In genomic region chr21:14901482-14901958, GRCh38 we compare ENCODE assay signal across 11 cellular contexts.
A peak's percentile ranks its signal among the peaks of the same experiment; 100 is the strongest.
DNase-seq lines count a peak whose midpoint lies in the region; ATAC-seq and TF ChIP-seq lines count a peak whose summit lies in the region.
"Had no signal": no experiment of that assay in that cellular context is flagged by ENCODE, and none has a peak within 500 bp of the region (broad histone marks: within the 10 kb centered on the region; RNA-seq: fewer than 3 reads in every experiment).

No MANE protein-coding gene starts in this region.

- POLR2A ChIA-PET in activated CD8-positive, alpha-beta T cell treated with anti-CD3 and anti-CD28 coated beads for 36 hours (lab: Charles Lee): no interaction called here
- POLR2A ChIA-PET in activated CD8-positive, alpha-beta T cell treated with anti-CD3 and anti-CD28 coated beads, Interleukin-2, amount 10 ng/mL, durations not matched to agents 7 days and 5 days (lab: Charles Lee): no interaction called here

- H4K20me1 ChIP-seq in smooth muscle cell (ENCODE audit: low read depth): no peaks in the 10 kb centered on the region

- intact Hi-C loops in activated CD8-positive, alpha-beta T cell treated with anti-CD3 and anti-CD28 coated beads for 36 hours (cut with micrococcal nuclease): no loop called here

- H3K9me3 Mint-ChIP-seq in activated CD8-positive, alpha-beta T cell treated with anti-CD3 and anti-CD28 coated beads for 36 hours: no peaks in the 10 kb centered on the region
- peaks cover 2% of the 10 kb centered on the region for H3K9me3 Mint-ChIP-seq in activated CD8-positive, alpha-beta T cell treated with anti-CD3 and anti-CD28 coated beads, Interleukin-2, amount 10 ng/mL, durations not matched to agents 7 days and 5 days (ENCODE audit: insufficient read depth)
- H3K9me3 Mint-ChIP-seq in activated T-helper 17 cell treated with anti-CD3 and anti-CD28 coated beads, Interleukin-2, amount 50 U/mL, for 72 hours: no peaks in the 10 kb centered on the region

- CTCF ChIA-PET in activated CD8-positive, alpha-beta T cell treated with anti-CD3 and anti-CD28 coated beads for 36 hours (lab: Charles Lee): no interaction called here
- CTCF ChIA-PET in activated CD8-positive, alpha-beta T cell treated with anti-CD3 and anti-CD28 coated beads, Interleukin-2, amount 10 ng/mL, durations not matched to agents 7 days and 5 days (lab: Charles Lee): no interaction called here

- H3K36me3 Mint-ChIP-seq in activated CD8-positive, alpha-beta T cell treated with anti-CD3 and anti-CD28 coated beads for 36 hours (ENCODE audit: low read depth): no peaks in the 10 kb centered on the region
- H3K36me3 Mint-ChIP-seq in activated CD8-positive, alpha-beta T cell treated with anti-CD3 and anti-CD28 coated beads, Interleukin-2, amount 10 ng/mL, durations not matched to agents 7 days and 5 days (ENCODE audit: low read depth): no peaks in the 10 kb centered on the region
- H3K36me3 Mint-ChIP-seq in activated T-helper 17 cell treated with anti-CD3 and anti-CD28 coated beads, Interleukin-2, amount 50 U/mL, for 72 hours (ENCODE audit: low read depth): no peaks in the 10 kb centered on the region

- peak; percentile 89 for ATAC-seq in activated CD8-positive, alpha-beta T cell treated with anti-CD3 and anti-CD28 coated beads for 36 hours
- no peak for ATAC-seq in activated CD8-positive, alpha-beta T cell treated with anti-CD3 and anti-CD28 coated beads, Interleukin-2, amount 10 ng/mL, durations not matched to agents 7 days and 5 days
- ATAC-seq in HG02885 (IDR thresholded peaks at IDR 0.05; ENCODE audit: poor library complexity, unreplicated experiment) (peak; percentile 81), GM19035 (IDR thresholded peaks at IDR 0.05; ENCODE audit: unreplicated experiment) (no peak)
- peak; percentile 84 for ATAC-seq in activated T-helper 17 cell treated with anti-CD3 and anti-CD28 coated beads, Interleukin-2, amount 50 U/mL, for 72 hours (replicated peaks)

- no peaks in the 10 kb centered on the region for H3K9me3 ChIP-seq in smooth muscle cell (replicated peaks; ENCODE audit: low read depth)
- H3K9me3 ChIP-seq: vagina had no signal

- peaks cover 26% of the 10 kb centered on the region for H3K4me1 Mint-ChIP-seq in activated CD8-positive, alpha-beta T cell treated with anti-CD3 and anti-CD28 coated beads for 36 hours (ENCODE audit: low read depth)
- peaks cover 9% of the 10 kb centered on the region for H3K4me1 Mint-ChIP-seq in activated CD8-positive, alpha-beta T cell treated with anti-CD3 and anti-CD28 coated beads, Interleukin-2, amount 10 ng/mL, durations not matched to agents 7 days and 5 days (ENCODE audit: low read depth)
- H3K4me1 Mint-ChIP-seq in activated T-helper 17 cell treated with anti-CD3 and anti-CD28 coated beads, Interleukin-2, amount 50 U/mL, for 72 hours: peaks cover 11% of the 10 kb centered on the region

- no peak for TF ChIP-seq POLR2A in erythroblast (IDR thresholded peaks at IDR 0.05; ENCODE audit: low read length)

- no peak overlapping the region for H2AFZ ChIP-seq in smooth muscle cell (ENCODE audit: low read depth)

- H3K27ac Mint-ChIP-seq in activated CD8-positive, alpha-beta T cell treated with anti-CD3 and anti-CD28 coated beads for 36 hours: peak overlapping the region; percentile 72
- no peak overlapping the region for H3K27ac Mint-ChIP-seq in activated CD8-positive, alpha-beta T cell treated with anti-CD3 and anti-CD28 coated beads, Interleukin-2, amount 10 ng/mL, durations not matched to agents 7 days and 5 days
- H3K27ac Mint-ChIP-seq in activated T-helper 17 cell treated with anti-CD3 and anti-CD28 coated beads, Interleukin-2, amount 50 U/mL, for 72 hours: no peak overlapping the region

- peak; percentile 35 for DNase-seq in activated CD8-positive, alpha-beta T cell treated with anti-CD3 and anti-CD28 coated beads for 36 hours
- no peak for DNase-seq in activated CD8-positive, alpha-beta T cell treated with anti-CD3 and anti-CD28 coated beads, Interleukin-2, amount 10 ng/mL, durations not matched to agents 7 days and 5 days
- DNase-seq in smooth muscle cell (lab: John Stamatoyannopoulos, UW; ENCODE audit: unreplicated experiment) (no peak), erythroblast (lab: John Stamatoyannopoulos, UW) (no peak), NCI-H146 (lab: John Stamatoyannopoulos, UW) (no peak)
- DNase-seq: NCI-H1092 treated with DMSO at 0.1 percent for 48 hours had no signal

- H3K36me3 ChIP-seq in smooth muscle cell (ENCODE audit: low read depth): no peaks in the 10 kb centered on the region
- H3K36me3 ChIP-seq: cardiac muscle cell, vagina had no signal

- no peak for TF ChIP-seq CTCF in activated CD8-positive, alpha-beta T cell treated with anti-CD3 and anti-CD28 coated beads for 36 hours (IDR thresholded peaks at IDR 0.05)
- TF ChIP-seq CTCF in smooth muscle cell (IDR thresholded peaks at IDR 0.05; ENCODE audit: borderline replicate concordance, insufficient read depth, poor library complexity, severe bottlenecking): no peak

- H3F3A ChIP-seq in smooth muscle cell (ENCODE audit: low read depth): no peaks in the 10 kb centered on the region

- H3K79me2 ChIP-seq in smooth muscle cell (ENCODE audit: low read depth): no peaks in the 10 kb centered on the region

- WGBS in smooth muscle cell (ENCODE audit: low lambda C conversion rate): 81% methylated on average over 3 of the region's 3 CpGs

- H3K4me3 Mint-ChIP-seq in activated CD8-positive, alpha-beta T cell treated with anti-CD3 and anti-CD28 coated beads for 36 hours: no peak overlapping the region
- H3K4me3 Mint-ChIP-seq in activated CD8-positive, alpha-beta T cell treated with anti-CD3 and anti-CD28 coated beads, Interleukin-2, amount 10 ng/mL, durations not matched to agents 7 days and 5 days: no peak overlapping the region
- no peak overlapping the region for H3K4me3 Mint-ChIP-seq in activated T-helper 17 cell treated with anti-CD3 and anti-CD28 coated beads, Interleukin-2, amount 50 U/mL, for 72 hours

- peaks cover 5% of the 10 kb centered on the region for H3K4me1 ChIP-seq in smooth muscle cell (ENCODE audit: low read depth)
- H3K4me1 ChIP-seq: vagina had no signal

- peak overlapping the region; percentile 43 for H3K4me2 ChIP-seq in smooth muscle cell

- H3K27ac ChIP-seq in smooth muscle cell (ENCODE audit: low read depth): peak overlapping the region; percentile 62
- H3K27ac ChIP-seq: cardiac muscle cell, vagina had no signal

- H3K9ac ChIP-seq in smooth muscle cell (ENCODE audit: low read depth): no peak overlapping the region

- H3K4me3 ChIP-seq in smooth muscle cell: no peak overlapping the region
- H3K4me3 ChIP-seq: cardiac muscle cell, vagina had no signal

- H3K27me3 ChIP-seq in smooth muscle cell (ENCODE audit: low read depth): no peaks in the 10 kb centered on the region
- H3K27me3 ChIP-seq: cardiac muscle cell, vagina had no signal

- no peaks in the 10 kb centered on the region for H3K27me3 Mint-ChIP-seq in activated CD8-positive, alpha-beta T cell treated with anti-CD3 and anti-CD28 coated beads for 36 hours
- H3K27me3 Mint-ChIP-seq in activated CD8-positive, alpha-beta T cell treated with anti-CD3 and anti-CD28 coated beads, Interleukin-2, amount 10 ng/mL, durations not matched to agents 7 days and 5 days (ENCODE audit: low read depth): no peaks in the 10 kb centered on the region
- no peaks in the 10 kb centered on the region for H3K27me3 Mint-ChIP-seq in activated T-helper 17 cell treated with anti-CD3 and anti-CD28 coated beads, Interleukin-2, amount 50 U/mL, for 72 hours

Comparison
In these comparisons a context has a peak if more than half of its experiments do, and no peak if none do; other contexts are left out.
1. ATAC-seq: peak in activated CD8-positive, alpha-beta T cell treated with anti-CD3 and anti-CD28 coated beads for 36 hours (single experiment), HG02885 (single experiment) and activated T-helper 17 cell treated with anti-CD3 and anti-CD28 coated beads, Interleukin-2, amount 50 U/mL, for 72 hours (single experiment); none in activated CD8-positive, alpha-beta T cell treated with anti-CD3 and anti-CD28 coated beads, Interleukin-2, amount 10 ng/mL, durations not matched to agents 7 days and 5 days (single experiment) and GM19035 (single experiment).